Comparison of ENCODE assay signal across 13 cellular contexts in the genomic region with DNA sequence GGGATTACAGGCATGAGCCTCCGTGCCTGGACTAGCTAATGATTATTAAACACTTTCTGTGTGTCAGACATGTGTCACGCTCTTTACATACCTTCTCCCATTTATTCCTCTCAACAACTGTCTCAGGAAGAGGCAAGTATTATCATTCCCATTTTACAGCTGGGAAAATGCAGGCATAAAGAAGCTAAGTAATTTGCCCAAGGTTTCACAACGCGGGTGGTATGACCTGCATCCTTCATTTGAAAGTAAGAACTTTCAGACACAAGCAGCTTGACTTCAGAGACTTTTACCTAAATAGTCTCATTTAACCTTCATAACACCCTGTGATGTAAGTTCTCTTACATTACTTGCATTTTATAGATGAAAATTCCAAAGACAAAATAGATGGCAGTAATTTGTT. TPM values are rescaled to one million over a fixed set of nuclear protein-coding genes. Genes with fewer than 3 reads are reported as not detected.
DNase-seq lines count a peak whose midpoint lies in the region; ATAC-seq, FAIRE-seq and TF ChIP-seq lines count a peak whose summit lies in the region.
"Had no signal": no experiment of that assay in that cellular context is flagged by ENCODE, and none has a peak within 500 bp of the region (broad histone marks: within the 10 kb centered on the region; RNA-seq: fewer than 3 reads in every experiment).

No MANE protein-coding gene starts in this region.

- H3K9ac ChIP-seq in adipocyte (ENCODE audit: low read length) (peak overlapping the region; percentile 75), neural progenitor cell (no peak overlapping the region)

- H3K79me2 ChIP-seq in neural progenitor cell (ENCODE audit: low read depth), result peaks cover 10% of the 10 kb centered on the region

- H3K27ac Mint-ChIP-seq in neural progenitor cell, result no peak overlapping the region

- H2AFZ ChIP-seq in neural progenitor cell (replicated peaks), result no peak overlapping the region

- H3K36me3 ChIP-seq in adipocyte (ENCODE audit: control insufficient read depth, insufficient read depth, low read length, severe bottlenecking) (no peaks in the 10 kb centered on the region), neural progenitor cell (no peaks in the 10 kb centered on the region)
- H3K36me3 ChIP-seq: spleen had no signal

- no peaks in the 10 kb centered on the region for H3K9me3 Mint-ChIP-seq in neural progenitor cell
- H3K9me3 Mint-ChIP-seq: nephron had no signal

- no peak for TF ChIP-seq POLR2A in A549 (IDR thresholded peaks at IDR 0.05; ENCODE audit: low read length)

- H3K36me3 Mint-ChIP-seq in neural progenitor cell, result no peaks in the 10 kb centered on the region
- H3K36me3 Mint-ChIP-seq: activated naive CD8-positive, alpha-beta T cell had no signal

- POLR2A ChIA-PET in A549 (lab: Yijun Ruan, JAX), result no interaction called here

- H3K4me1 ChIP-seq in A549, result peaks cover 9% of the 10 kb centered on the region
- H3K4me1 ChIP-seq in adipocyte (ENCODE audit: control insufficient read depth, insufficient read depth, low read length), result peaks cover 43% of the 10 kb centered on the region
- peaks cover 20% of the 10 kb centered on the region for H3K4me1 ChIP-seq in neural progenitor cell

- no peaks in the 10 kb centered on the region for H4K20me1 ChIP-seq in neural progenitor cell (ENCODE audit: low read depth)

- in situ Hi-C loops in G401 (cut with HindIII; ENCODE audit: low sequenced_read_pairs), result no loop called here

- CTCF ChIA-PET in A549 (lab: Yijun Ruan, JAX), result interaction anchor here (0.8 to 8.3 kb wide), 19 partner anchors 9 to 382 kb away, joined by 3 to 74 read pairs (median 3); no protein-coding TSS in a partner anchor

- no peaks in the 10 kb centered on the region for H3K27me3 ChIP-seq in adipocyte (replicated peaks; ENCODE audit: control insufficient read depth, insufficient read depth, low read length)
- no peaks in the 10 kb centered on the region for H3K27me3 ChIP-seq in neural progenitor cell
- H3K27me3 ChIP-seq: spleen had no signal

- TF ChIP-seq CTCF in A549 (IDR thresholded peaks at IDR 0.05) (no peak), neural progenitor cell (IDR thresholded peaks at IDR 0.05) (no peak)

- H3K4me3 ChIP-seq in A549, result no peak overlapping the region
- H3K4me3 ChIP-seq in adipocyte (ENCODE audit: low read length), result no peak overlapping the region
- H3K4me3 ChIP-seq in neural progenitor cell, result no peak overlapping the region

- no peak for DNase-seq in A549 (ENCODE audit: low read depth in 1 of 2, low spot score in 1 of 2)
- DNase-seq in G401 (ENCODE audit: low spot score), result peak; percentile 2
- no peak for DNase-seq in adipocyte (ENCODE audit: low read depth)
- DNase-seq in neural progenitor cell (ENCODE audit: low spot score), result no peak
- DNase-seq in activated effector memory CD4-positive, alpha-beta T cell treated with Interleukin-2 at 50 U/mL for 16 hours, result no peak
- DNase-seq: spleen, T-helper 1 cell had no signal

- H3K4me2 ChIP-seq in A549, result peak overlapping the region; percentile 81; the same call in 2 of the 3 replicates
- H3K4me2 ChIP-seq in neural progenitor cell, result peak overlapping the region; percentile 72

- no peaks in the 10 kb centered on the region for H3K9me3 ChIP-seq in A549
- no peaks in the 10 kb centered on the region for H3K9me3 ChIP-seq in adipocyte (ENCODE audit: control insufficient read depth, low read length)
- H3K9me3 ChIP-seq in neural progenitor cell (ENCODE audit: low read depth), result no peaks in the 10 kb centered on the region
- H3K9me3 ChIP-seq: spleen had no signal

- no peak for ATAC-seq in A549
- no peak for ATAC-seq in HG02623 (IDR thresholded peaks at IDR 0.05; ENCODE audit: unreplicated experiment)
- no peak for ATAC-seq in HG03108 (IDR thresholded peaks at IDR 0.05; ENCODE audit: unreplicated experiment)
- ATAC-seq in HG03520 (IDR thresholded peaks at IDR 0.05; ENCODE audit: unreplicated experiment), result no peak

- H3K4me1 Mint-ChIP-seq in neural progenitor cell, result peaks cover 33% of the 10 kb centered on the region

- WGBS in A549 (ENCODE audit: missing lambda C conversion rate), result 89% methylated on average over 4 of the region's 4 CpGs

- H3K4me3 Mint-ChIP-seq in neural progenitor cell, result no peak overlapping the region

- no peak overlapping the region for H3K27ac ChIP-seq in A549
- no peak overlapping the region for H3K27ac ChIP-seq in neural progenitor cell

- no peaks in the 10 kb centered on the region for H3K27me3 Mint-ChIP-seq in neural progenitor cell (ENCODE audit: insufficient read depth, low read depth)
- H3K27me3 Mint-ChIP-seq: activated naive CD8-positive, alpha-beta T cell had no signal

- no peak for FAIRE-seq in A549 (lab: Jason Lieb, UNC)
- FAIRE-seq: colon had no signal

- no peak for TF ChIP-seq EP300 in A549 (IDR thresholded peaks at IDR 0.05)

- peaks cover 4% of the 10 kb centered on the region for H3F3A ChIP-seq in neural progenitor cell (ENCODE audit: low read depth)

- TF ChIP-seq RAD21 in A549 (conservative IDR thresholded peaks at IDR 0.05 in 1 of 2, IDR thresholded peaks at IDR 0.05 in 1 of 2), result no peak

TF ChIP-seq in A549, 52 proteins besides CTCF, POLR2A, EP300 and RAD21:
- no peak for TF ChIP-seq SMC3 (IDR thresholded peaks at IDR 0.05)
- TF ChIP-seq ZNF302 (CRISPR knock-in tag; IDR thresholded peaks at IDR 0.05), result no peak
- no peak for TF ChIP-seq RFX5 (IDR thresholded peaks at IDR 0.05)
- no peak for TF ChIP-seq MAFK (IDR thresholded peaks at IDR 0.05; ENCODE audit: partially characterized antibody)
- TF ChIP-seq FOXS1 (CRISPR knock-in tag; IDR thresholded peaks at IDR 0.05), result no peak

RNA-seq across cellular contexts. Expression of gene ZSCAN20, which starts 1.0 kb away (rescaled TPM):
- 1.9 and 2.1 TPM in 2 replicates for polyA plus RNA-seq in A549 (2011; rRNA removed)
- polyA plus RNA-seq in A549 (2012; cell fraction: cytosol; rRNA removed), result 0.82 and 0.89 TPM in 2 replicates
- polyA plus RNA-seq in A549 (2012; cell fraction: nucleus; rRNA removed), result 1.0 and 1.5 TPM in 2 replicates
- 1.3 to 1.5 TPM (median 1.4 TPM) in 3 replicates for polyA plus RNA-seq in A549 (2017; fragmentation: RNase III; extraction: RNeasy Plus Mini Kit Qiagen cat#74134 plus additional on column Dnase treatment)
- 4.4 and 5.9 TPM in 2 replicates for polyA minus RNA-seq in A549 (2011; rRNA and poly(A)+ RNA removed)
- 5.8 and 7.4 TPM in 2 replicates for total RNA-seq in G401 (2014; rRNA removed; shearing (Covaris generic))
- total RNA-seq in neural progenitor cell (ENCODE audit: low replicate concordance), result 11.4 and 14.8 TPM in 2 replicates

RNA-seq across cellular contexts. Expression of gene PHC2, which starts 40.5 kb away (rescaled TPM):
- polyA plus RNA-seq in A549 (2011; rRNA removed) (33.2 and 42.3 TPM in 2 replicates), A549 (2017; fragmentation: RNase III; extraction: RNeasy Plus Mini Kit Qiagen cat#74134 plus additional on column Dnase treatment) (29.9 to 34.8 TPM (median 33.7 TPM) in 3 replicates)
- polyA plus RNA-seq in A549 (2012; cell fraction: cytosol; rRNA removed), result 47.3 and 54.9 TPM in 2 replicates
- 45.2 and 48.9 TPM in 2 replicates for polyA plus RNA-seq in A549 (2012; cell fraction: nucleus; rRNA removed)
- 40.5 and 46.5 TPM in 2 replicates for polyA minus RNA-seq in A549 (2011; rRNA and poly(A)+ RNA removed)
- 54.6 and 71.9 TPM in 2 replicates for total RNA-seq in G401 (2014; rRNA removed; shearing (Covaris generic))
- total RNA-seq in neural progenitor cell (ENCODE audit: low replicate concordance), result 65.0 and 108 TPM in 2 replicates
